In genomic region chr1:40058097-40058452, GRCh38 we compare ENCODE assay signal across 12 cellular contexts. TPM values are rescaled to one million over a fixed set of nuclear protein-coding genes. Genes with fewer than 3 reads are reported as not detected.
A peak's percentile ranks its signal among the peaks of the same experiment; 100 is the strongest.
DNase-seq lines count a peak whose midpoint lies in the region; ATAC-seq and TF ChIP-seq lines count a peak whose summit lies in the region.
"Had no signal": no experiment of that assay in that cellular context is flagged by ENCODE, and none has a peak within 500 bp of the region (broad histone marks: within the 10 kb centered on the region; RNA-seq: fewer than 3 reads in every experiment).

No MANE protein-coding gene starts in this region.

- H3K4me1 ChIP-seq in heart right ventricle (peaks cover 17 to 97% (median 85%) of the 10 kb centered on the region in 9 donors), lung (ENCODE audit: control insufficient read depth in 2 of 2, insufficient read depth in 2 of 2, low read length in 2 of 2) (peaks cover 10 to 36% of the 10 kb centered on the region in 2 donors), upper lobe of right lung (peaks cover 80% of the 10 kb centered on the region)
- H3K4me1 ChIP-seq: BE2C had no signal

- 93 to 94% methylated on average over 1 of the region's 1 CpG for WGBS in heart right ventricle, 2 donors
- 62 to 68% methylated on average over 1 of the region's 1 CpG for WGBS in lung, 2 donors

- no peaks in the 10 kb centered on the region for H3K9me3 ChIP-seq in heart right ventricle
- no peaks in the 10 kb centered on the region for H3K9me3 ChIP-seq in lung (ENCODE audit: control insufficient read depth in 2 of 2, insufficient read depth in 1 of 2, low read length in 1 of 2)
- no peaks in the 10 kb centered on the region for H3K9me3 ChIP-seq in upper lobe of right lung
- H3K9me3 ChIP-seq: BE2C, SK-N-SH had no signal

- H3K27ac Mint-ChIP-seq in activated T-helper 1 cell treated with anti-CD3 and anti-CD28 coated beads, Interleukin-12 subunit alpha, Interleukin-12 subunit beta, Interleukin-2, Interleukin-4 antibody, amounts not matched to agents 30 ng/mL and 10 ng/mL and 1 ng/mL, durations not matched to agents 14 hours and 24 hours and 36 hours = peak overlapping the region; percentile 78

- peaks cover 50% of the 10 kb centered on the region for H3K36me3 Mint-ChIP-seq in activated T-helper 1 cell treated with anti-CD3 and anti-CD28 coated beads, Interleukin-12 subunit alpha, Interleukin-12 subunit beta, Interleukin-2, Interleukin-4 antibody, amounts not matched to agents 30 ng/mL and 10 ng/mL and 1 ng/mL, durations not matched to agents 14 hours and 24 hours and 36 hours (ENCODE audit: low read depth)

- H3K4me1 Mint-ChIP-seq in activated T-helper 1 cell treated with anti-CD3 and anti-CD28 coated beads, Interleukin-12 subunit alpha, Interleukin-12 subunit beta, Interleukin-2, Interleukin-4 antibody, amounts not matched to agents 30 ng/mL and 10 ng/mL and 1 ng/mL, durations not matched to agents 14 hours and 24 hours and 36 hours (ENCODE audit: low read depth) = peaks cover 86% of the 10 kb centered on the region

- H3K36me3 ChIP-seq in heart right ventricle = peaks cover 0 to 62% (median 21%) of the 10 kb centered on the region in 9 donors
- H3K36me3 ChIP-seq in lung (ENCODE audit: control insufficient read depth in 2 of 2, insufficient read depth in 2 of 2, low read length in 2 of 2) = peaks cover 14 to 16% of the 10 kb centered on the region in 2 donors
- H3K36me3 ChIP-seq in upper lobe of right lung = peaks cover 62% of the 10 kb centered on the region
- H3K36me3 ChIP-seq: BE2C had no signal

- no peaks in the 10 kb centered on the region for H3K27me3 ChIP-seq in heart right ventricle
- no peaks in the 10 kb centered on the region for H3K27me3 ChIP-seq in lung (ENCODE audit: control insufficient read depth, insufficient read depth)
- H3K27me3 ChIP-seq in upper lobe of right lung = no peaks in the 10 kb centered on the region
- H3K27me3 ChIP-seq: BE2C had no signal

- H3K27ac ChIP-seq in heart right ventricle = peak overlapping the region in 8 of 10 donors; percentile 45 to 78 (median 63)
- peak overlapping the region; percentile 26 to 67 for H3K27ac ChIP-seq in lung (ENCODE audit: low read depth in 1 of 2, low read length in 1 of 2)
- H3K27ac ChIP-seq in upper lobe of right lung = peak overlapping the region; percentile 71
- H3K27ac ChIP-seq in coronary artery = peak overlapping the region in 1 of 2 donors; percentile 35

- H3K4me3 ChIP-seq in heart right ventricle (no peak overlapping the region), lung (no peak overlapping the region), upper lobe of right lung (no peak overlapping the region), coronary artery (no peak overlapping the region)

- intact Hi-C loops in heart right ventricle (cut with DNase I) (loop anchor here in 1 of 10 donors (2.0 kb wide), 1 partner anchor 17 kb away; the partner anchor contains the start of gene CAP1), cardiac septum (cut with DNase I) (loop anchor here (2.0 kb wide), 1 partner anchor 17 kb away; the partner anchor contains the start of gene CAP1), upper lobe of right lung (cut with DNase I) (no loop called here)
- intact Hi-C loops in activated T-helper 1 cell treated with anti-CD3 and anti-CD28 coated beads, Interleukin-12 subunit alpha, Interleukin-12 subunit beta, Interleukin-2, Interleukin-4 antibody, amounts not matched to agents 30 ng/mL and 10 ng/mL and 1 ng/mL, durations not matched to agents 14 hours and 24 hours and 36 hours (cut with micrococcal nuclease) = loop anchor here (5.0 kb wide), 1 partner anchor 199 kb away; the partner anchor contains the start of gene ZMPSTE24

- DNase-seq in heart right ventricle (no peak), cardiac septum (ENCODE audit: low spot score) (no peak), lung (ENCODE audit: low spot score) (no peak), upper lobe of right lung (no peak), coronary artery (ENCODE audit: low spot score) (no peak), SIG-M5 treated with dmso at 0.1 percent for 504 hours (lab: John Stamatoyannopoulos, UW; ENCODE audit: unreplicated experiment) (no peak)
- DNase-seq in activated T-helper 1 cell treated with anti-CD3 and anti-CD28 coated beads, Interleukin-12 subunit alpha, Interleukin-12 subunit beta, Interleukin-2, Interleukin-4 antibody, amounts not matched to agents 30 ng/mL and 10 ng/mL and 1 ng/mL, durations not matched to agents 14 hours and 24 hours and 36 hours (ENCODE audit: low spot score) = no peak
- no peak for DNase-seq in stimulated activated naive CD4-positive, alpha-beta T cell (lab: John Stamatoyannopoulos, UW)
- DNase-seq: BE2C, H7, NCI-H446 treated with DMSO at 0.1 percent for 48 hours, SK-N-SH had no signal

- no peak for TF ChIP-seq CTCF in heart right ventricle (IDR thresholded peaks at IDR 0.05)
- no peak for TF ChIP-seq CTCF in lung (IDR thresholded peaks at IDR 0.05; ENCODE audit: control extremely low read depth, extremely low read depth)
- TF ChIP-seq CTCF in upper lobe of right lung (IDR thresholded peaks at IDR 0.05) = no peak
- no peak for TF ChIP-seq CTCF in coronary artery (IDR thresholded peaks at IDR 0.05)

- no peak for ATAC-seq in heart right ventricle
- ATAC-seq in lung (ENCODE audit: insufficient read depth, low FRiP score) = no peak
- no peak for ATAC-seq in upper lobe of right lung

- H3K9me3 Mint-ChIP-seq in activated T-helper 1 cell treated with anti-CD3 and anti-CD28 coated beads, Interleukin-12 subunit alpha, Interleukin-12 subunit beta, Interleukin-2, Interleukin-4 antibody, amounts not matched to agents 30 ng/mL and 10 ng/mL and 1 ng/mL, durations not matched to agents 14 hours and 24 hours and 36 hours = no peaks in the 10 kb centered on the region

- no peak overlapping the region for H3K4me3 Mint-ChIP-seq in activated T-helper 1 cell treated with anti-CD3 and anti-CD28 coated beads, Interleukin-12 subunit alpha, Interleukin-12 subunit beta, Interleukin-2, Interleukin-4 antibody, amounts not matched to agents 30 ng/mL and 10 ng/mL and 1 ng/mL, durations not matched to agents 14 hours and 24 hours and 36 hours

- H3K27me3 Mint-ChIP-seq in activated T-helper 1 cell treated with anti-CD3 and anti-CD28 coated beads, Interleukin-12 subunit alpha, Interleukin-12 subunit beta, Interleukin-2, Interleukin-4 antibody, amounts not matched to agents 30 ng/mL and 10 ng/mL and 1 ng/mL, durations not matched to agents 14 hours and 24 hours and 36 hours (ENCODE audit: insufficient read depth) = no peaks in the 10 kb centered on the region

RNA-seq across cellular contexts. Expression of gene CAP1, which starts 17.5 kb away (rescaled TPM):
- total RNA-seq in heart right ventricle (100 to 1,000 TPM in 2 of 10 donors, 10 to 100 TPM in 8; 46.4 to 157 (median 55.8) TPM), cardiac septum (82.8 TPM), lung (100 to 1,000 TPM; 170 to 400 TPM), upper lobe of right lung (373 TPM)
- polyA plus RNA-seq in heart right ventricle (10 to 100 TPM; 25.2 to 93.5 TPM), lung (100 to 1,000 TPM; 109 to 454 TPM)
- 421 and 435 TPM in 2 replicates for total RNA-seq in activated T-helper 1 cell treated with anti-CD3 and anti-CD28 coated beads, Interleukin-12 subunit alpha, Interleukin-12 subunit beta, Interleukin-2, Interleukin-4 antibody, amounts not matched to agents 30 ng/mL and 10 ng/mL and 1 ng/mL, durations not matched to agents 14 hours and 24 hours and 36 hours

RNA-seq across cellular contexts. Expression of gene PPT1, which starts 39.0 kb away (rescaled TPM):
- total RNA-seq in heart right ventricle = 10 to 100 TPM; 32.9 to 71.3 (median 38.5) TPM
- polyA plus RNA-seq in heart right ventricle = 10 to 100 TPM; 31.5 to 33.1 TPM
- total RNA-seq in cardiac septum = 31.1 TPM
- total RNA-seq in activated T-helper 1 cell treated with anti-CD3 and anti-CD28 coated beads, Interleukin-12 subunit alpha, Interleukin-12 subunit beta, Interleukin-2, Interleukin-4 antibody, amounts not matched to agents 30 ng/mL and 10 ng/mL and 1 ng/mL, durations not matched to agents 14 hours and 24 hours and 36 hours = 101 and 110 TPM in 2 replicates
- total RNA-seq in lung = 100 to 1,000 TPM in 1 of 2 donors, 10 to 100 TPM in 1; 73.2 to 152 TPM
- 100 to 1,000 TPM; 103 to 147 TPM for polyA plus RNA-seq in lung
- total RNA-seq in upper lobe of right lung = 166 TPM
